17 cellular contexts compared by ENCODE assay signal in genomic region chr6:153436346-153436745, GRCh38.
"Had no signal": no experiment of that assay in that cellular context is flagged by ENCODE, and none has a peak within 500 bp of the region (broad histone marks: within the 10 kb centered on the region; RNA-seq: fewer than 3 reads in every experiment).

No MANE protein-coding gene starts in this region.

- H3K27me3 ChIP-seq: ascending aorta, left lung, neutrophil, stomach had no signal

- H3K4me1 ChIP-seq: ascending aorta, left lung, parathyroid adenoma, stomach had no signal

- H3K4me3 ChIP-seq: ascending aorta, left lung, mucosa of descending colon, stomach, thoracic aorta had no signal

- H3K27ac Mint-ChIP-seq: activated naive CD8-positive, alpha-beta T cell treated with anti-CD3 and anti-CD28 coated beads, Interleukin-2, amount 50 U/mL, for 24 hours; naive thymus-derived CD4-positive, alpha-beta T cell had no signal

- ATAC-seq: activated naive CD8-positive, alpha-beta T cell treated with anti-CD3 and anti-CD28 coated beads, Interleukin-2, amount 50 U/mL, for 24 hours; left lung; mucosa of descending colon; naive thymus-derived CD4-positive, alpha-beta T cell had no signal

- H3K4me1 Mint-ChIP-seq: activated naive CD8-positive, alpha-beta T cell treated with anti-CD3 and anti-CD28 coated beads, Interleukin-2, amount 50 U/mL, for 24 hours; naive thymus-derived CD4-positive, alpha-beta T cell had no signal

- H3K27me3 Mint-ChIP-seq: activated naive CD8-positive, alpha-beta T cell treated with anti-CD3 and anti-CD28 coated beads, Interleukin-2, amount 50 U/mL, for 24 hours; naive thymus-derived CD4-positive, alpha-beta T cell had no signal

- H3K9me3 Mint-ChIP-seq: activated naive CD8-positive, alpha-beta T cell treated with anti-CD3 and anti-CD28 coated beads, Interleukin-2, amount 50 U/mL, for 24 hours had no signal

- DNase-seq: activated CD4-positive, CD25-positive, alpha-beta regulatory T cell treated with anti-CD3 and anti-CD28 coated beads, Interleukin-2, amount 50 U/mL, for 72 hours; activated naive CD4-positive, alpha-beta T cell; activated naive CD8-positive, alpha-beta T cell treated with anti-CD3 and anti-CD28 coated beads, Interleukin-2, amount 50 U/mL, for 24 hours; activated T-cell treated with anti-CD3 and anti-CD28 coated beads for 4 hours; dermis blood vessel endothelial cell; erythroblast; left lung; mucosa of descending colon; naive thymus-derived CD4-positive, alpha-beta T cell; stimulated activated CD4-positive, alpha-beta T cell treated with anti-CD3 and anti-CD28 coated beads, Interleukin-12 subunit alpha, Interleukin-12 subunit beta, amount 100 ng/mL, for 4 hours; stimulated activated CD4-positive, alpha-beta T cell treated with anti-CD3 and anti-CD28 coated beads, Interleukin-2, amount 100 ng/mL, for 24 hours; stomach; T-helper 9 cell had no signal

- H3K9me3 ChIP-seq: ascending aorta, left lung, mucosa of descending colon, neutrophil, stomach, thoracic aorta had no signal

- H3K27ac ChIP-seq: ascending aorta, left lung, neutrophil, parathyroid adenoma, stomach, thoracic aorta had no signal

- H3K36me3 Mint-ChIP-seq: naive thymus-derived CD4-positive, alpha-beta T cell had no signal

- H3K4me3 Mint-ChIP-seq: activated naive CD8-positive, alpha-beta T cell treated with anti-CD3 and anti-CD28 coated beads, Interleukin-2, amount 50 U/mL, for 24 hours; naive thymus-derived CD4-positive, alpha-beta T cell had no signal

- H3K36me3 ChIP-seq: ascending aorta, left lung, neutrophil, stomach, thoracic aorta had no signal
